ENCODE assay signal across 12 cellular contexts in the genomic region with DNA sequence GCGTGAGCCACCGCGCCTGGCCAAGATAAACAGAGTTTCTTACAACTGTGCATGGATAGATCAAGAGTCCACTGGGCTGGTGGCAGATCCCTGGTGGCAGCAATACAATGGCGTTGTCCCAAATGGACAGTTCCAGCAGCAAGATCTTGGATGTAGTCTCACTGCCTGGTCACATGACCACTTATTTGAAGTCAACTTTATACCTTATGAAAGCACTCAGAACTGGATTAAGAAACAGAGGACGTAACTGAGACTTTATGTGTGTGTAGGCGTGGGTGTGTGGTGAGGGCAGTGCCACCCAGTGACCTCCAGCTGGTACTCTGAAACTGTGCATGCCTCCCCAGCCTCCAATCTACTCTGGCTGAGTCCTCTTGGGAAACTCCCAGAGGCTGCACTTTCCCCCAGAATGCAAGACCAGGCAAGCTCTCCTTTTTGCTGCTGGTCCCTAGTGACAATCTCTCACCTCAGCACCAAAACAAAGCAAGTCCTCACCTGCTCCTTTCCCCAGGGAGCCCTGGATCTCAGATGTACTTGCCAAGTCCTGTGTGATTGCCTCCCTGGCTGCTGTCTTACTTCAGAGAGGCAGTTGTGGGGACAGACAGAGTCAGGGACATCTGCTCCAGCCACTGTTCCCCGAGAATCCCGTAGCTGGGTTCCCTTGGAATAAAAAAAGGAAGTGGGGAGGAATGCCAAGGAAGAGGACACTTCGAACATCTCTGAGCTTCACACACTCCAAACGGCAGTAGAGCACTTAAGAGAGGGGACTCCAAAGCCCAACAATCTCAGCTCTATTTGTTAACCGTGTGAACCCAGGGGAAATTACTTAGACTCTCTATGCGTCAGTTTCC. TPM values are rescaled to one million over a fixed set of nuclear protein-coding genes. Genes with fewer than 3 reads are reported as not detected.
A peak's percentile ranks its signal among the peaks of the same experiment; 100 is the strongest.
DNase-seq lines count a peak whose midpoint lies in the region; FAIRE-seq and TF ChIP-seq lines count a peak whose summit lies in the region.
"Had no signal": no experiment of that assay in that cellular context is flagged by ENCODE, and none has a peak within 500 bp of the region (broad histone marks: within the 10 kb centered on the region; RNA-seq: fewer than 3 reads in every experiment).

No MANE protein-coding gene starts in this region.

- H3K27me3 ChIP-seq in spleen (replicated peaks in 1 of 7): peaks cover 0 to 19% (median 0%) of the 10 kb centered on the region in 7 donors

- no peaks in the 10 kb centered on the region for H3K36me3 ChIP-seq in spleen
- H3K36me3 ChIP-seq: esophagus muscularis mucosa had no signal

- H3K4me3 ChIP-seq in spleen: peak overlapping the region in 1 of 8 donors; percentile 7
- H3K4me3 ChIP-seq: esophagus muscularis mucosa had no signal

- no peaks in the 10 kb centered on the region for H3K9me3 ChIP-seq in spleen
- H3K9me3 ChIP-seq: esophagus muscularis mucosa had no signal

- H3K27ac ChIP-seq in epithelial cell of prostate (peak overlapping the region; percentile 71), spleen (peak overlapping the region in 7 of 8 donors; percentile 18 to 85 (median 76))
- H3K27ac ChIP-seq: esophagus muscularis mucosa had no signal

- 47 to 69% (median 55%) methylated on average over 12 of the region's 12 CpGs for WGBS in spleen, 5 donors

- intact Hi-C loops in spleen (cut with DNase I; ENCODE audit: low total_unique reads): no loop called here

- TF ChIP-seq CTCF in spleen (IDR thresholded peaks at IDR 0.05 in 8 of 11, conservative IDR thresholded peaks at IDR 0.05 in 3 of 11): no peak

- peaks cover 17 to 52% (median 41%) of the 10 kb centered on the region in 6 donors for H3K4me1 ChIP-seq in spleen

- FAIRE-seq in frontal cortex (lab: Jason Lieb, UNC): no peak

- DNase-seq in NCI-H2029 (lab: John Stamatoyannopoulos, UW): peak; percentile 6
- DNase-seq in NCI-H2029 treated with DMSO at 0.1 percent for 48 hours (lab: John Stamatoyannopoulos, UW): no peak
- DNase-seq in NCI-H2171 (lab: John Stamatoyannopoulos, UW): peak; percentile 98
- peak; percentile 98 for DNase-seq in epithelial cell of prostate (ENCODE audit: low read depth, low spot score)
- DNase-seq in spleen: no peak
- no peak for DNase-seq in T-helper 2 cell
- no peak for DNase-seq in globus pallidus (ENCODE audit: low spot score)
- no peak for DNase-seq in frontal cortex (ENCODE audit: low spot score in 2 of 2)
- DNase-seq: ACHN; activated CD8-positive, alpha-beta memory T cell treated with anti-CD3 and anti-CD28 coated beads, Interleukin-2, amount 50 U/mL, for 48 hours; T1000 had no signal

- TF ChIP-seq POLR2A in spleen (IDR thresholded peaks at IDR 0.05): no peak

RNA-seq across cellular contexts. Expression of gene ST6GALNAC2, which starts 11.7 kb away (rescaled TPM):
- total RNA-seq in spleen (10 to 100 TPM in 3 of 7 donors, 1 to 10 TPM in 4; 8.1 to 15.7 (median 9.8) TPM), frontal cortex (not detected)
- polyA plus RNA-seq in spleen: 1 to 10 TPM; 1.1 to 4.8 (median 1.3) TPM

RNA-seq across cellular contexts. Expression of gene ST6GALNAC1, which starts 46.2 kb away (rescaled TPM):
- 10 to 100 TPM in 6 of 7 donors, 1 to 10 TPM in 1; 6.1 to 25.3 (median 13.5) TPM for total RNA-seq in spleen
- 10 to 100 TPM in 1 of 3 donors, 1 to 10 TPM in 2; 2.3 to 13.2 (median 4.8) TPM for polyA plus RNA-seq in spleen
- 0.82 TPM for total RNA-seq in frontal cortex

RNA-seq across cellular contexts. Expression of gene PRCD, which starts 57.5 kb away (rescaled TPM):
- total RNA-seq in spleen (10 to 100 TPM in 2 of 7 donors, 1 to 10 TPM in 5; 3.5 to 18.8 (median 9.2) TPM), frontal cortex (2.4 TPM)
- 10 to 100 TPM; 28.9 to 54.1 (median 29.6) TPM for polyA plus RNA-seq in spleen

RNA-seq across cellular contexts. Expression of gene CYGB, which starts 59.9 kb away (rescaled TPM):
- total RNA-seq in spleen (10 to 100 TPM in 3 of 7 donors, 1 to 10 TPM in 4; 5.0 to 21.0 (median 9.9) TPM), frontal cortex (3.3 TPM)
- polyA plus RNA-seq in spleen: 1 to 10 TPM; 3.5 to 5.8 (median 5.5) TPM

Comparison
In these comparisons a context has a peak if more than half of its experiments do, and no peak if none do; other contexts are left out.
1. DNase-seq: peak in NCI-H2029 (single experiment), NCI-H2171 (single experiment) and epithelial cell of prostate (single experiment); none in NCI-H2029 treated with DMSO at 0.1 percent for 48 hours (single experiment), spleen (single experiment), T-helper 2 cell (0 of 5), globus pallidus (single experiment) and frontal cortex (0 of 2).